2 cellular contexts compared by ENCODE assay signal in the genomic region with DNA sequence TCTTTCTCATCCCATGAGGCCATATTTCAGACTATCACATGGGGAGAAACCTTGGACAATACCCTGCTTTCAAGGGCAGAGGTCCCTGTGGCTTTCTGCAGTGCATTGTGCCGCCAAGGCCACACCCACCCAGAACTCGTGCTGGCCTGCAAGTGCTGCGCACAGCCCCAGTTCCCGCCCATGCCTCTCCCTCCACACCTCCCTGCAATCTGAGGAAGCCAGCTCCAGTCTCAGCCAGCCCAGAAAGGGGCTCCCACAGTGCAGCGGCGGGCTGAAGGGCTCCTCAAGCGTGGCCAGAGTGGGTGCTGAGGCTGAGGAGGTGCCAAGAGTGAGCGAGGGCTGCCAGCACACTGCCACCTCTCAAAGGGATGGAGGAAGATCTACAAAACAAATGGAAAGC.
TF ChIP-seq lines count a peak whose summit lies in the region.
"Not testable (repeated sequence)": the region's sequence is repeated elsewhere in the genome, so short reads cannot be mapped to it uniquely, and the experiment has no call there.

No MANE protein-coding gene starts in this region.

TF ChIP-seq in Ishikawa, 13 proteins besides CTCF, POLR2A, EP300 and RAD21:
- TF ChIP-seq, protein P1, sequence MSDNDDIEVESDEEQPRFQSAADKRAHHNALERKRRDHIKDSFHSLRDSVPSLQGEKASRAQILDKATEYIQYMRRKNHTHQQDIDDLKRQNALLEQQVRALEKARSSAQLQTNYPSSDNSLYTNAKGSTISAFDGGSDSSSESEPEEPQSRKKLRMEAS (IDR thresholded peaks at IDR 0.05): peak; percentile 67

TF ChIP-seq in HepG2, 621 proteins besides CTCF, POLR2A, EP300 and RAD21:
- TF ChIP-seq, protein P2, sequence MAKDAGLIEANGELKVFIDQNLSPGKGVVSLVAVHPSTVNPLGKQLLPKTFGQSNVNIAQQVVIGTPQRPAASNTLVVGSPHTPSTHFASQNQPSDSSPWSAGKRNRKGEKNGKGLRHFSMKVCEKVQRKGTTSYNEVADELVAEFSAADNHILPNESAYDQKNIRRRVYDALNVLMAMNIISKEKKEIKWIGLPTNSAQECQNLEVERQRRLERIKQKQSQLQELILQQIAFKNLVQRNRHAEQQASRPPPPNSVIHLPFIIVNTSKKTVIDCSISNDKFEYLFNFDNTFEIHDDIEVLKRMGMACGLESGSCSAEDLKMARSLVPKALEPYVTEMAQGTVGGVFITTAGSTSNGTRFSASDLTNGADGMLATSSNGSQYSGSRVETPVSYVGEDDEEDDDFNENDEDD (CRISPR knock-in tag; IDR thresholded peaks at IDR 0.05; ENCODE audit: borderline replicate concordance): peak; percentile 30; the same call in 1 of the 2 replicates
- TF ChIP-seq SALL1 (CRISPR knock-in tag; IDR thresholded peaks at IDR 0.05): 0 out of 2 replicates have a peak, but pooled peaks have one; percentile 22
- 0 out of 2 replicates have a peak, but pooled peaks have one; percentile 45 for TF ChIP-seq ZNF572 (CRISPR knock-in tag; IDR thresholded peaks at IDR 0.05)
- TF ChIP-seq, protein P3, sequence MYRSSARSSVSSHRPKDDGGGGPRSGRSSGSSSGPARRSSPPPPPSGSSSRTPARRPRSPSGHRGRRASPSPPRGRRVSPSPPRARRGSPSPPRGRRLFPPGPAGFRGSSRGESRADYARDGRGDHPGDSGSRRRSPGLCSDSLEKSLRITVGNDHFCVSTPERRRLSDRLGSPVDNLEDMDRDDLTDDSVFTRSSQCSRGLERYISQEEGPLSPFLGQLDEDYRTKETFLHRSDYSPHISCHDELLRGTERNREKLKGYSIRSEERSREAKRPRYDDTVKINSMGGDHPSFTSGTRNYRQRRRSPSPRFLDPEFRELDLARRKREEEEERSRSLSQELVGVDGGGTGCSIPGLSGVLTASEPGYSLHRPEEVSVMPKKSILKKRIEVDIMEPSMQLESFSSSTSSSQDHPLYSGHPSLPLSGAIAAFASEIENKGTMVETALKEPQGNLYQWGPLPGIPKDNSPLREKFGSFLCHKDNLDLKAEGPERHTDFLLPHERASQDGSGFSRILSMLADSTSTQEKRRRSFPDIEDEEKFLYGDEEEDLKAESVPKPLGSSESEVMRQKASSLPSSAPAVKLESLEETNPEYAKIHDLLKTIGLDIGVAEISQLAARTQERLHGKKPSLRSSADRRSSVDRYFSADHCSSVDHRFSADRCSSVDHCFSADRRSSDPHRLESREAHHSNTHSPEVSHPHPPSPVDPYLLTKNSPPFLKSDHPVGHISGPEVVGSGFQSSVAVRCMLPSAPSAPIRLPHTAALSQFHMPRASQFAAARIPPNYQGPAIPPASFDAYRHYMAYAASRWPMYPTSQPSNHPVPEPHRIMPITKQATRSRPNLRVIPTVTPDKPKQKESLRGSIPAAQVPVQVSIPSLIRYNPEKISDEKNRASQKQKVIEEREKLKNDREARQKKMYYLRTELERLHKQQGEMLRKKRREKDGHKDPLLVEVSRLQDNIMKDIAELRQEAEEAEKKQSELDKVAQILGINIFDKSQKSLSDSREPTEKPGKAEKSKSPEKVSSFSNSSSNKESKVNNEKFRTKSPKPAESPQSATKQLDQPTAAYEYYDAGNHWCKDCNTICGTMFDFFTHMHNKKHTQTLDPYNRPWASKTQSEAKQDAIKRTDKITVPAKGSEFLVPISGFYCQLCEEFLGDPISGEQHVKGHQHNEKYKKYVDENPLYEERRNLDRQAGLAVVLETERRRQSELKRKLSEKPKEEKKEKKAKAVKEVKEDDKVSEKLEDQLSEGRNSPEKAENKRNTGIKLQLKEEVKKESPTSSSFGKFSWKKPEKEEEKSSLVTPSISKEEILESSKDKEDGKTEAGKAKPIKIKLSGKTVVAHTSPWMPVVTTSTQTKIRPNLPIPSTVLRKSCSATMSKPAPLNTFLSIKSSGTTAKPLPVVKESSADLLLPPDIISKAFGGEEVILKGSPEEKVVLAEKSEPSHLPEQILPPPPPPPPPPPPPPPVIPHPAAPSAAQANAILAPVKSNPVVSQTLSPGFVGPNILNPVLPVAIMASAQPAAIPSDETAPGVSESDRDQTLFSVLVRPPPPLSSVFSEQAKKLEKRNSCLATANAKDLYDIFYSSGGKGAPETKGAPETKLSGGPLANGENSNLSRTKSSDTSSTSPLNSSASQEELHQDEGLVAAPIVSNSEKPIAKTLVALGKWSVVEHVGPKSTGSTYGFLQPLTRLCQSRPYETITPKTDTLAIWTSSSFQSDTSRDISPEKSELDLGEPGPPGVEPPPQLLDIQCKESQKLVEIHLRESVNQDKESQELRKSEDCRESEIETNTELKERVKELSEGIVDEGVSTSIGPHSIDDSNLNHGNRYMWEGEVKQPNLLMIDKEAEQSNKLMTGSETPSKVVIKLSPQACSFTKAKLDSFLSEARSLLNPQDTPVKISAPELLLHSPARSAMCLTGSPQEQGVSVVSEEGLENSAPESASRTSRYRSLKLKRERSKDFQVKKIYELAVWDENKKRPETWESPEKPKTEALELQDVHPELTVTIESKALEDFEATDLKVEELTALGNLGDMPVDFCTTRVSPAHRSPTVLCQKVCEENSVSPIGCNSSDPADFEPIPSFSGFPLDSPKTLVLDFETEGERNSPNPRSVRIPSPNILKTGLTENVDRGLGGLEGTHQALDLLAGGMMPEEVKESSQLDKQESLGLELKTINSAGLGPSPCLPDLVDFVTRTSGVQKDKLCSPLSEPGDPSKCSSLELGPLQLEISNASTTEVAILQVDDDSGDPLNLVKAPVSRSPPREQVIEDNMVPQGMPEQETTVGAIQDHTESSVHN (CRISPR knock-in tag; IDR thresholded peaks at IDR 0.05): 0 out of 2 replicates have a peak, but pooled peaks have one; percentile 73
- peak; percentile 49 for TF ChIP-seq TAF15 (IDR thresholded peaks at IDR 0.05; ENCODE audit: low read depth, low read length, poor library complexity, severe bottlenecking)
- peak; percentile 25; the same call in 1 of the 2 replicates for TF ChIP-seq ZNF768 (CRISPR knock-in tag; IDR thresholded peaks at IDR 0.05)
- TF ChIP-seq, protein P4, sequence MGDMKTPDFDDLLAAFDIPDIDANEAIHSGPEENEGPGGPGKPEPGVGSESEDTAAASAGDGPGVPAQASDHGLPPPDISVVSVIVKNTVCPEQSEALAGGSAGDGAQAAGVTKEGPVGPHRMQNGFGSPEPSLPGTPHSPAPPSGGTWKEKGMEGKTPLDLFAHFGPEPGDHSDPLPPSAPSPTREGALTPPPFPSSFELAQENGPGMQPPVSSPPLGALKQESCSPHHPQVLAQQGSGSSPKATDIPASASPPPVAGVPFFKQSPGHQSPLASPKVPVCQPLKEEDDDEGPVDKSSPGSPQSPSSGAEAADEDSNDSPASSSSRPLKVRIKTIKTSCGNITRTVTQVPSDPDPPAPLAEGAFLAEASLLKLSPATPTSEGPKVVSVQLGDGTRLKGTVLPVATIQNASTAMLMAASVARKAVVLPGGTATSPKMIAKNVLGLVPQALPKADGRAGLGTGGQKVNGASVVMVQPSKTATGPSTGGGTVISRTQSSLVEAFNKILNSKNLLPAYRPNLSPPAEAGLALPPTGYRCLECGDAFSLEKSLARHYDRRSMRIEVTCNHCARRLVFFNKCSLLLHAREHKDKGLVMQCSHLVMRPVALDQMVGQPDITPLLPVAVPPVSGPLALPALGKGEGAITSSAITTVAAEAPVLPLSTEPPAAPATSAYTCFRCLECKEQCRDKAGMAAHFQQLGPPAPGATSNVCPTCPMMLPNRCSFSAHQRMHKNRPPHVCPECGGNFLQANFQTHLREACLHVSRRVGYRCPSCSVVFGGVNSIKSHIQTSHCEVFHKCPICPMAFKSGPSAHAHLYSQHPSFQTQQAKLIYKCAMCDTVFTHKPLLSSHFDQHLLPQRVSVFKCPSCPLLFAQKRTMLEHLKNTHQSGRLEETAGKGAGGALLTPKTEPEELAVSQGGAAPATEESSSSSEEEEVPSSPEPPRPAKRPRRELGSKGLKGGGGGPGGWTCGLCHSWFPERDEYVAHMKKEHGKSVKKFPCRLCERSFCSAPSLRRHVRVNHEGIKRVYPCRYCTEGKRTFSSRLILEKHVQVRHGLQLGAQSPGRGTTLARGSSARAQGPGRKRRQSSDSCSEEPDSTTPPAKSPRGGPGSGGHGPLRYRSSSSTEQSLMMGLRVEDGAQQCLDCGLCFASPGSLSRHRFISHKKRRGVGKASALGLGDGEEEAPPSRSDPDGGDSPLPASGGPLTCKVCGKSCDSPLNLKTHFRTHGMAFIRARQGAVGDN (CRISPR knock-in tag; IDR thresholded peaks at IDR 0.05): peak; percentile 61
- TF ChIP-seq, protein P5, sequence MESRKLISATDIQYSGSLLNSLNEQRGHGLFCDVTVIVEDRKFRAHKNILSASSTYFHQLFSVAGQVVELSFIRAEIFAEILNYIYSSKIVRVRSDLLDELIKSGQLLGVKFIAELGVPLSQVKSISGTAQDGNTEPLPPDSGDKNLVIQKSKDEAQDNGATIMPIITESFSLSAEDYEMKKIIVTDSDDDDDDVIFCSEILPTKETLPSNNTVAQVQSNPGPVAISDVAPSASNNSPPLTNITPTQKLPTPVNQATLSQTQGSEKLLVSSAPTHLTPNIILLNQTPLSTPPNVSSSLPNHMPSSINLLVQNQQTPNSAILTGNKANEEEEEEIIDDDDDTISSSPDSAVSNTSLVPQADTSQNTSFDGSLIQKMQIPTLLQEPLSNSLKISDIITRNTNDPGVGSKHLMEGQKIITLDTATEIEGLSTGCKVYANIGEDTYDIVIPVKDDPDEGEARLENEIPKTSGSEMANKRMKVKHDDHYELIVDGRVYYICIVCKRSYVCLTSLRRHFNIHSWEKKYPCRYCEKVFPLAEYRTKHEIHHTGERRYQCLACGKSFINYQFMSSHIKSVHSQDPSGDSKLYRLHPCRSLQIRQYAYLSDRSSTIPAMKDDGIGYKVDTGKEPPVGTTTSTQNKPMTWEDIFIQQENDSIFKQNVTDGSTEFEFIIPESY (CRISPR knock-in tag; IDR thresholded peaks at IDR 0.05): 0 out of 2 replicates have a peak, but pooled peaks have one; percentile 13
- 0 out of 2 replicates have a peak, but pooled peaks have one; percentile 35 for TF ChIP-seq HOXA3 (CRISPR knock-in tag; IDR thresholded peaks at IDR 0.05)
- not testable (repeated sequence) for TF ChIP-seq SOX13 (IDR thresholded peaks at IDR 0.05)
- 0 out of 4 replicates have a peak, but pooled peaks of 1 of the 2 experiments have one; percentile 30 for TF ChIP-seq SOX13 (CRISPR knock-in tag; conservative IDR thresholded peaks at IDR 0.05 in 1 of 2, IDR thresholded peaks at IDR 0.05 in 1 of 2)
- peak; percentile 50; the same call in 1 of the 2 replicates for TF ChIP-seq MTA1 (CRISPR knock-in tag; IDR thresholded peaks at IDR 0.05; ENCODE audit: borderline replicate concordance)
TF ChIP-seq in HepG2: peak in this region for 11; not testable (repeated sequence) for 610.
